ENCODE assay signal across 22 cellular contexts in the genomic region with DNA sequence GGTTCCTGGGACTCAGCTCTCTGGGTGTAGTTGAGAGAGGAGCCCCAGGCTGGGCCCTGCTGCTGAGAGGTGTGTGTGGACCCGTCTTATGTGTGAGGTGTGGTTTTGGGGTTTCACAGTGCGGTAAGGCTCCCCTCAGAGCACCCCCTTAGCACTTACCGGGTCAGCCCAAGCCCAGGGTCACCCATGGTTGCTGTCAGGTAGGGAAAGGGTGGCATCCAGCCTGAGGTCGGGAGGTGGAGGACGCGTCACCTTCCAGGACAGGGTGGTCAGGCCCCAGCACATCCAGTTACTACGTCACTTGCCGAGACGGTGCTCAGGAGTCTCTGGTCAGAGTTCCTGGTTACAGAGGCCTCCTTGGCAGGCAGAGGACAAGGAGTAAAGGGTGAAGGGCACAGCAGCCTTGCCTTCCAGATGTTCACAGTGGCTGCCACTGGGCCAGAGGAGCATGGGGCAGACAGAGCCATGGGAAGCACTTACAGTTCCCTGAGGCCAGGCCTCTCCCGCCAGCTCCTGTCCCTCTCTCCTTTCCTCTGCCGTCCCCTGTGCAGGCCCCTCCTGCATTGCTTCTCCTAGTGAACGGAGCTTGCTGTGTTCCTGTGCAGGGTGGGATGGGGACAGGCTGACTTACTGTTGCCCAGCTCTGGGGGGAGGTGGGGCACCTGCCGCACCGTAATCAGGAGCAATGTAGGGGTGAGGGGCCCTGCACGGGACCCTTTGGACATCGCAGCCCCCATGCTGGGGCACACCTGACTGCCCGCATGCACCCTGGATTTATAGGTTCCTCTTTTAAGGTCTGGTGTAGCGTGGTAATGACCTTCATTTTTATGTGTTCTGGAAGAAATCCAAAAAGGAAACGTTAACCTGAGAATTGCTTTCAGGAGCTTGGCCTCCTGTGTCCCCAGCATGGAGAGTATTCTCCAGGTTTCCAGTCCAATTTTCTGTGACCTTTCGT.
A peak's percentile ranks its signal among the peaks of the same experiment; 100 is the strongest.
DNase-seq lines count a peak whose midpoint lies in the region; ATAC-seq and TF ChIP-seq lines count a peak whose summit lies in the region.
"Had no signal": no experiment of that assay in that cellular context is flagged by ENCODE, and none has a peak within 500 bp of the region (broad histone marks: within the 10 kb centered on the region; RNA-seq: fewer than 3 reads in every experiment).

No MANE protein-coding gene starts in this region.

- peaks cover 76% of the 10 kb centered on the region for H3K4me1 Mint-ChIP-seq in stimulated activated effector memory CD8-positive, alpha-beta T cell treated with anti-CD3 and anti-CD28 coated beads, Interleukin-12 subunit alpha, Interleukin-12 subunit beta, amount 100 ng/mL, for 72 hours

- TF ChIP-seq POLR2A in Peyer's patch (IDR thresholded peaks at IDR 0.05): no peak

- peaks cover 16% of the 10 kb centered on the region for H3K36me3 Mint-ChIP-seq in stimulated activated effector memory CD8-positive, alpha-beta T cell treated with anti-CD3 and anti-CD28 coated beads, Interleukin-12 subunit alpha, Interleukin-12 subunit beta, amount 100 ng/mL, for 72 hours
- H3K36me3 Mint-ChIP-seq: activated naive CD4-positive, alpha-beta T cell treated with anti-CD3 and anti-CD28 coated beads, Interleukin-2, amount 50 U/mL, for 72 hours; neural progenitor cell had no signal

- H3K4me1 ChIP-seq in Peyer's patch: peaks cover 0 to 37% (median 2%) of the 10 kb centered on the region in 4 donors
- H3K4me1 ChIP-seq: SJCRH30 had no signal

- H3K27me3 ChIP-seq in Peyer's patch: no peaks in the 10 kb centered on the region
- H3K27me3 ChIP-seq: neural progenitor cell, SJCRH30 had no signal

- no peak overlapping the region for H3K4me3 ChIP-seq in Peyer's patch
- H3K4me3 ChIP-seq: coronary artery, neural progenitor cell, SJCRH30, thoracic aorta had no signal

- no peaks in the 10 kb centered on the region for H3K36me3 ChIP-seq in Peyer's patch
- H3K36me3 ChIP-seq: neural progenitor cell, SJCRH30, thoracic aorta had no signal

- ATAC-seq in stimulated activated effector memory CD8-positive, alpha-beta T cell treated with anti-CD3 and anti-CD28 coated beads, Interleukin-12 subunit alpha, Interleukin-12 subunit beta, amount 100 ng/mL, for 72 hours: peak; percentile 61
- no peak for ATAC-seq in GM21360 (IDR thresholded peaks at IDR 0.05; ENCODE audit: unreplicated experiment)
- ATAC-seq: activated naive CD4-positive, alpha-beta T cell treated with anti-CD3 and anti-CD28 coated beads, Interleukin-2, amount 50 U/mL, for 72 hours had no signal

- no peaks in the 10 kb centered on the region for H3K9me3 ChIP-seq in Peyer's patch
- H3K9me3 ChIP-seq: SJCRH30, thoracic aorta had no signal

- no peak overlapping the region for H3K4me3 Mint-ChIP-seq in stimulated activated effector memory CD8-positive, alpha-beta T cell treated with anti-CD3 and anti-CD28 coated beads, Interleukin-12 subunit alpha, Interleukin-12 subunit beta, amount 100 ng/mL, for 72 hours
- H3K4me3 Mint-ChIP-seq: activated B cell treated with CpG ODN at 0.5 μM for 24 hours; activated CD4-positive, alpha-beta memory T cell treated with anti-CD3 and anti-CD28 coated beads for 36 hours; neural progenitor cell; T-helper 1 cell treated with Interleukin-12 subunit alpha and Interleukin-12 subunit beta and Interleukin-4 antibody, amounts not matched to agents 30 μg/mL and 1 μg/mL, for 36 hours had no signal

- no peaks in the 10 kb centered on the region for H3K9me3 Mint-ChIP-seq in stimulated activated effector memory CD8-positive, alpha-beta T cell treated with anti-CD3 and anti-CD28 coated beads, Interleukin-12 subunit alpha, Interleukin-12 subunit beta, amount 100 ng/mL, for 72 hours
- H3K9me3 Mint-ChIP-seq: activated B cell treated with CpG ODN at 0.5 μM for 24 hours; activated CD4-positive, alpha-beta memory T cell treated with anti-CD3 and anti-CD28 coated beads for 36 hours; activated naive CD4-positive, alpha-beta T cell treated with anti-CD3 and anti-CD28 coated beads, Interleukin-2, amount 50 U/mL, for 72 hours; neural progenitor cell; T-helper 1 cell treated with Interleukin-12 subunit alpha and Interleukin-12 subunit beta and Interleukin-4 antibody, amounts not matched to agents 30 μg/mL and 1 μg/mL, for 36 hours had no signal

- DNase-seq in activated CD8-positive, alpha-beta memory T cell treated with anti-CD3 and anti-CD28 coated beads, Interleukin-2, amount 50 U/mL, for 4 hours: peak; percentile 15
- DNase-seq in activated CD8-positive, alpha-beta memory T cell treated with anti-CD3 and anti-CD28 coated beads, Interleukin-2, amount 50 U/mL, for 48 hours: no peak
- DNase-seq in Peyer's patch (peak in 1 of 3 donors; percentile 52), left kidney (ENCODE audit: low read depth, low spot score) (peak; percentile 36), NCI-H524 treated with DMSO at 0.1 percent for 48 hours (lab: John Stamatoyannopoulos, UW) (no peak), hypothalamus (lab: John Stamatoyannopoulos, UW) (no peak)
- no peak for DNase-seq in stimulated activated effector memory CD8-positive, alpha-beta T cell treated with anti-CD3 and anti-CD28 coated beads, Interleukin-12 subunit alpha, Interleukin-12 subunit beta, amount 100 ng/mL, for 72 hours (ENCODE audit: low spot score in 2 of 2)
- DNase-seq: activated B cell treated with CpG ODN at 0.5 μM for 24 hours; activated CD4-positive, alpha-beta memory T cell treated with anti-CD3 and anti-CD28 coated beads for 36 hours; activated T-cell treated with anti-CD3 and anti-CD28 coated beads, Interleukin-2, amount 50 U/mL, for 48 hours; IMR-90; islet precursor cell; midbrain; NCI-H1694 treated with DMSO at 0.1 percent for 48 hours; SJCRH30 had no signal

- peak overlapping the region in 3 of 4 donors; percentile 17 to 55 (median 21) for H3K27ac ChIP-seq in Peyer's patch
- H3K27ac ChIP-seq: C4-2B, coronary artery, neural progenitor cell, SJCRH30, thoracic aorta had no signal

- TF ChIP-seq CTCF in Peyer's patch (IDR thresholded peaks at IDR 0.05): no peak

- peak overlapping the region; percentile 71 for H3K27ac Mint-ChIP-seq in stimulated activated effector memory CD8-positive, alpha-beta T cell treated with anti-CD3 and anti-CD28 coated beads, Interleukin-12 subunit alpha, Interleukin-12 subunit beta, amount 100 ng/mL, for 72 hours
- H3K27ac Mint-ChIP-seq: activated CD4-positive, alpha-beta memory T cell treated with anti-CD3 and anti-CD28 coated beads for 36 hours; neural progenitor cell had no signal

Comparison
In these comparisons a context has a peak if more than half of its experiments do, and no peak if none do; other contexts are left out.
1. DNase-seq: peak in activated CD8-positive, alpha-beta memory T cell treated with anti-CD3 and anti-CD28 coated beads, Interleukin-2, amount 50 U/mL, for 4 hours (single experiment) and left kidney (single experiment); none in activated CD8-positive, alpha-beta memory T cell treated with anti-CD3 and anti-CD28 coated beads, Interleukin-2, amount 50 U/mL, for 48 hours (single experiment), stimulated activated effector memory CD8-positive, alpha-beta T cell treated with anti-CD3 and anti-CD28 coated beads, Interleukin-12 subunit alpha, Interleukin-12 subunit beta, amount 100 ng/mL, for 72 hours (0 of 2), NCI-H524 treated with DMSO at 0.1 percent for 48 hours (single experiment) and hypothalamus (0 of 51).